Comparison of ENCODE assay signal across 1 cellular context in genomic region chr18:74342416-74343043, GRCh38.
TF ChIP-seq lines count a peak whose summit lies in the region.

No MANE protein-coding gene starts in this region.

TF ChIP-seq in WTC11, 78 proteins besides CTCF, POLR2A, EP300 and RAD21 (continued from another document):
- TF ChIP-seq ZNF532 (CRISPR knock-in tag; IDR thresholded peaks at IDR 0.05; ENCODE audit: borderline replicate concordance) (no peak), FOXJ3 (CRISPR knock-in tag; IDR thresholded peaks at IDR 0.05; ENCODE audit: borderline replicate concordance) (no peak)
TF ChIP-seq in WTC11: peak in this region for 0.
